ENCODE assay signal across 27 cellular contexts in genomic region chr2:31567679-31568078, GRCh38. TPM values are rescaled to one million over a fixed set of nuclear protein-coding genes. Genes with fewer than 3 reads are reported as not detected.
"Had no signal": no experiment of that assay in that cellular context is flagged by ENCODE, and none has a peak within 500 bp of the region (broad histone marks: within the 10 kb centered on the region; RNA-seq: fewer than 3 reads in every experiment).

No MANE protein-coding gene starts in this region.

- H3K27ac ChIP-seq: heart right ventricle, hepatocyte, lower lobe of right lung, neutrophil, ovary, prostate gland, sigmoid colon, spleen, suprapubic skin, tibial nerve, upper lobe of left lung, uterus had no signal

- H3K4me1 ChIP-seq: heart right ventricle, lower lobe of right lung, prostate gland, sigmoid colon, spleen, suprapubic skin, tibial nerve, upper lobe of left lung, uterus had no signal

- H2AFZ ChIP-seq: hepatocyte had no signal

- H3K4me3 ChIP-seq: heart right ventricle, hepatocyte, lower lobe of right lung, ovary, prostate gland, sigmoid colon, spleen, suprapubic skin, tibial nerve, upper lobe of left lung, uterus had no signal

- H3K36me3 Mint-ChIP-seq: stimulated activated effector memory CD8-positive, alpha-beta T cell treated with anti-CD3 and anti-CD28 coated beads, Interleukin-12 subunit alpha, Interleukin-12 subunit beta, amount 100 ng/mL, for 72 hours had no signal

- H3K9me3 Mint-ChIP-seq: stimulated activated naive CD8-positive, alpha-beta T cell treated with anti-CD3 and anti-CD28 coated beads, Interleukin-15, Interleukin-2, amounts not matched to agents 100 ng/mL and 50 ng/mL, for 24 hours had no signal

- FAIRE-seq: small intestine had no signal

- H3K9me3 ChIP-seq: neutrophil, ovary, prostate gland, suprapubic skin, uterus had no signal

- H3K27me3 ChIP-seq: heart right ventricle, neutrophil, ovary, sigmoid colon, suprapubic skin, tibial nerve, upper lobe of left lung, uterus had no signal

- H3K4me1 Mint-ChIP-seq: naive thymus-derived CD8-positive, alpha-beta T cell; nephron; neural crest cell; stimulated activated effector memory CD8-positive, alpha-beta T cell treated with anti-CD3 and anti-CD28 coated beads, Interleukin-12 subunit alpha, Interleukin-12 subunit beta, amount 100 ng/mL, for 72 hours had no signal

- H3K4me3 Mint-ChIP-seq: naive thymus-derived CD8-positive, alpha-beta T cell; nephron; neural crest cell; stimulated activated effector memory CD8-positive, alpha-beta T cell treated with anti-CD3 and anti-CD28 coated beads, Interleukin-12 subunit alpha, Interleukin-12 subunit beta, amount 100 ng/mL, for 72 hours; stimulated activated naive CD8-positive, alpha-beta T cell treated with anti-CD3 and anti-CD28 coated beads, Interleukin-15, Interleukin-2, amounts not matched to agents 100 ng/mL and 50 ng/mL, for 24 hours had no signal

- H3K4me2 ChIP-seq: hepatocyte had no signal

- DNase-seq: heart right ventricle; islet precursor cell; left ventricle myocardium superior; lower lobe of right lung; mammary epithelial cell; mesenchymal stem cell; naive thymus-derived CD8-positive, alpha-beta T cell; occipital lobe; ovary; retina; right cardiac atrium; sigmoid colon; small intestine; spleen; stimulated activated CD4-positive, alpha-beta T cell treated with anti-CD3 and anti-CD28 coated beads, Interleukin-4, amount 100 ng/mL, for 24 hours; stimulated activated naive CD4-positive, alpha-beta T cell; upper lobe of left lung; uterus had no signal

- H3K36me3 ChIP-seq: heart right ventricle, lower lobe of right lung, neutrophil, ovary, prostate gland, sigmoid colon, spleen, suprapubic skin, tibial nerve, upper lobe of left lung, uterus had no signal

- H3K79me2 ChIP-seq: hepatocyte had no signal

- ATAC-seq: heart right ventricle; left ventricle myocardium superior; lower lobe of right lung; naive thymus-derived CD8-positive, alpha-beta T cell; right cardiac atrium; stimulated activated effector memory CD8-positive, alpha-beta T cell treated with anti-CD3 and anti-CD28 coated beads, Interleukin-12 subunit alpha, Interleukin-12 subunit beta, amount 100 ng/mL, for 72 hours had no signal

- H3K27ac Mint-ChIP-seq: nephron; stimulated activated effector memory CD8-positive, alpha-beta T cell treated with anti-CD3 and anti-CD28 coated beads, Interleukin-12 subunit alpha, Interleukin-12 subunit beta, amount 100 ng/mL, for 72 hours; stimulated activated naive CD8-positive, alpha-beta T cell treated with anti-CD3 and anti-CD28 coated beads, Interleukin-15, Interleukin-2, amounts not matched to agents 100 ng/mL and 50 ng/mL, for 24 hours had no signal

RNA-seq across cellular contexts. Expression of gene SRD5A2, which starts 13.1 kb away (rescaled TPM):
- total RNA-seq: heart right ventricle; left ventricle myocardium superior; naive thymus-derived CD8-positive, alpha-beta T cell; neural crest cell; occipital lobe; right cardiac atrium; sigmoid colon; spleen; suprapubic skin; tibial nerve had no signal
- polyA plus RNA-seq: hepatocyte, mammary epithelial cell, right cardiac atrium, small intestine had no signal
